In genomic region chr2:207166349-207167128, GRCh38 we compare ENCODE assay signal across 8 cellular contexts. TPM values are rescaled to one million over a fixed set of nuclear protein-coding genes. Genes with fewer than 3 reads are reported as not detected.
A peak's percentile ranks its signal among the peaks of the same experiment; 100 is the strongest.
DNase-seq lines count a peak whose midpoint lies in the region; ATAC-seq and TF ChIP-seq lines count a peak whose summit lies in the region.

No MANE protein-coding gene starts in this region.

- peak overlapping the region; percentile 98 for H3K27ac ChIP-seq in AG04450 (ENCODE audit: low read depth, low read length)

- peak overlapping the region; percentile 69 for H3K4me3 ChIP-seq in AG04450 (ENCODE audit: low read depth, low read length)

- no peak; the same call in 1 of the 2 replicates for TF ChIP-seq CTCF in AG04450 (IDR thresholded peaks at IDR 0.05; ENCODE audit: low read depth, low read length)

- ATAC-seq in GM18867 (IDR thresholded peaks at IDR 0.05; ENCODE audit: unreplicated experiment) (peak; percentile 55), HG03060 (IDR thresholded peaks at IDR 0.05; ENCODE audit: low read depth, unreplicated experiment) (peak; percentile 14), left lobe of liver (peak; percentile 70)

- H3K27me3 ChIP-seq in AG04450 (ENCODE audit: control insufficient read depth, insufficient read depth, low read length) = no peaks in the 10 kb centered on the region

- POLR2A ChIA-PET in AG04450 (lab: Yijun Ruan, JAX) = interaction anchor here (0.6 to 7.9 kb wide), 50 partner anchors 11 to 458 kb away, joined by 3 to 213 read pairs (median 4); partner anchors contain the start of genes CREB1 and METTL21A

- H3K9me3 ChIP-seq in AG04450 (ENCODE audit: control insufficient read depth, insufficient read depth, low read length) = no peaks in the 10 kb centered on the region

- CTCF ChIA-PET in AG04450 (lab: Charles Lee) = interaction anchor here (0.7 to 4.1 kb wide), 6 partner anchors 10 to 307 kb away, joined by 3 to 22 read pairs (median 4); no protein-coding TSS in a partner anchor

- no peak for DNase-seq in AG04450 (ENCODE audit: low read depth, low spot score)
- peak; percentile 93 for DNase-seq in NCI-H2227 treated with DMSO at 0.1 percent for 48 hours (lab: John Stamatoyannopoulos, UW)
- DNase-seq in activated CD4-positive, alpha-beta T cell treated with anti-CD3 and anti-CD28 coated beads for 48 hours = peak; percentile 74
- peak; percentile 44 for DNase-seq in dedifferentiated amniotic fluid mesenchymal stem cell (ENCODE audit: extremely low spot score)
- peak; percentile 80 for DNase-seq in left lobe of liver (ENCODE audit: low spot score)
- DNase-seq in stimulated activated CD4-positive, alpha-beta T cell treated with anti-CD3 and anti-CD28 coated beads, Interleukin-4, amount 100 ng/mL, for 24 hours = peak; percentile 71

RNA-seq across cellular contexts. Expression of gene KLF7, which starts 0.8 kb away (rescaled TPM):
- 22.1 and 22.4 TPM in 2 replicates for polyA plus RNA-seq in AG04450 (2011; rRNA removed)
- 74.8 and 110 TPM in 2 replicates for polyA minus RNA-seq in AG04450 (2011; rRNA and poly(A)+ RNA removed)
- total RNA-seq in left lobe of liver = 9.7 TPM

Comparison
In these comparisons a context has a peak if more than half of its experiments do, and no peak if none do; other contexts are left out.
1. ATAC-seq: peak in every context shown above with its lines; median percentile 70 in left lobe of liver; 55 in GM18867; 14 in HG03060.